Comparison of ENCODE assay signal across 21 cellular contexts in the genomic region with DNA sequence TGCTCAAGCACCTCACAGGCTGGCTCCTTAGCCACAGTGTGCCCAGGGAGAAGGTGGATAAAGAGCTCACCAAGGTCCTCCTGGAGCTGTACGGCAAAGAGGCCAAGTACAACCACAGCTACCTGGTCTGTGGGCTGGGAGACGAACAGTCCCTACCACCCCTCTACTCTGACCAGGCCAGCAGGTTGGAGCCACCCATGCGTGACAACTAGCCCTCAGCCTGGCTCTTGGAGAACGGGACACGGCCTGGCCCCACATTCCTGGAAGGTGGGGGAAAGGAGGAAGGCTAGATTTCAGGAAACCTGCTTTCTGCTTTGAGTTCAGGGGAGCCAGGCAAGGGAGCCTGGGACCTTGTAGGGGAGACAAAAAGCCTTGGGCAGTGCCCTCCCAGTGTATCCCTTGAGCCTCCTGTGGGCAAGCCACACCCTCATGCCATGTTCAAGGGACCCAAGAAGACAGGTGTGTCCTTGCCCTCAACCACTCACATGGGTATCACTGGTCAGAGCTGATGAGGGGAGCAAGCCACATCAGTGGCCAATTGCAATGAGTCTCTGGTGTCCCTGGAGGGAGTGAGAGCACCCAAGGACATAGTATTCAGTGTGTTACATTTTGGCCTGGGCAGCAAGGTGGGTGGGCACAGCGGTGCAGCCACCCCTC. TPM values are rescaled to one million over a fixed set of nuclear protein-coding genes. Genes with fewer than 3 reads are reported as not detected.
DNase-seq lines count a peak whose midpoint lies in the region; ATAC-seq, FAIRE-seq and TF ChIP-seq lines count a peak whose summit lies in the region.
"Had no signal": no experiment of that assay in that cellular context is flagged by ENCODE, and none has a peak within 500 bp of the region (broad histone marks: within the 10 kb centered on the region; RNA-seq: fewer than 3 reads in every experiment).

No MANE protein-coding gene starts in this region.

- TF ChIP-seq CTCF in IMR-90 (conservative IDR thresholded peaks at IDR 0.05; ENCODE audit: low read depth, low read length) (no peak), K562 (IDR thresholded peaks at IDR 0.05 in 2 of 3, conservative IDR thresholded peaks at IDR 0.05 in 1 of 3; ENCODE audit: insufficient read depth in 2 of 3, low read depth in 1 of 3, low read length in 3 of 3) (no peak), mucosa of descending colon (IDR thresholded peaks at IDR 0.05) (no peak), thyroid gland (IDR thresholded peaks at IDR 0.05) (no peak)

- H3K4me3 ChIP-seq in IMR-90 (ENCODE audit: insufficient read depth, low read depth, low read length), result no peak overlapping the region
- no peak overlapping the region for H3K4me3 ChIP-seq in K562
- no peak overlapping the region for H3K4me3 ChIP-seq in mucosa of descending colon
- H3K4me3 ChIP-seq in thyroid gland (replicated peaks in 1 of 3), result no peak overlapping the region
- H3K4me3 ChIP-seq: SJSA1 had no signal

- DNase-seq in IMR-90, result no peak
- DNase-seq in K562 (ENCODE audit: extremely low read depth in 1 of 4, low spot score in 3 of 4), result no peak
- DNase-seq in mucosa of descending colon, result no peak
- peak; percentile 24 to 28 for DNase-seq in thyroid gland
- DNase-seq in superior temporal gyrus (ENCODE audit: extremely low spot score), result no peak
- DNase-seq in substantia nigra (lab: John Stamatoyannopoulos, UW), result no peak
- no peak for DNase-seq in D341Med (ENCODE audit: low spot score)
- DNase-seq: BE2C; Calu3; CD4-positive, alpha-beta T cell; DMS79 treated with DMSO at 0.1 percent for 48 hours; NCI-H1048; NCI-H1436 treated with DMSO at 0.1 percent for 48 hours; NCI-H2029 treated with DMSO at 0.1 percent for 48 hours; NCI-H2171 treated with DMSO at 0.1 percent for 48 hours; NCI-H446 treated with DMSO at 0.1 percent for 48 hours; NK-92 treated with Interleukin-12 subunit alpha and Interleukin-12 subunit beta, amount 100 ng/mL, for 24 hours; RPMI8226 had no signal

- no peak for FAIRE-seq in K562 (lab: Jason Lieb, UNC)
- FAIRE-seq: GM18507 had no signal

- TF ChIP-seq EP300 in K562 (IDR thresholded peaks at IDR 0.05; ENCODE audit: low read length), result no peak

- H2AK9ac ChIP-seq in IMR-90 (replicated peaks; ENCODE audit: low read depth, low read length, poor library complexity), result no peak overlapping the region

- intact Hi-C loops in IMR-90 (cut with micrococcal nuclease) (no loop called here), K562 (cut with micrococcal nuclease) (loop anchor here (5.0 kb wide), 1 partner anchor 44 kb away; no protein-coding TSS in a partner anchor), mucosa of descending colon (cut with DNase I, micrococcal nuclease) (no loop called here), thyroid gland (cut with DNase I) (no loop called here)

- no peak overlapping the region for H3K4me2 ChIP-seq in IMR-90 (ENCODE audit: low read depth, low read length)
- H3K4me2 ChIP-seq in K562 (ENCODE audit: insufficient read depth, low read length), result no peak overlapping the region
- H3K4me2 ChIP-seq: KMS-11 had no signal

- no peak overlapping the region for H3K4ac ChIP-seq in IMR-90 (ENCODE audit: low read depth, low read length)

- CTCF ChIA-PET in IMR-90 (lab: Yijun Ruan, JAX), result interaction anchor here (1.4 kb wide), 1 partner anchor 42 kb away, joined by 3 read pairs; no protein-coding TSS in a partner anchor
- CTCF ChIA-PET in K562 (lab: Yijun Ruan, JAX; ENCODE audit: low intra/inter-chr PET ratio), result no interaction called here

- dilution Hi-C loops in IMR-90 (cut with HindIII; ENCODE audit: low sequenced_read_pairs, unreplicated experiment), result no loop called here

- H3K23ac ChIP-seq in IMR-90 (ENCODE audit: low read depth, low read length), result no peak overlapping the region

- H3K27ac ChIP-seq in IMR-90 (ENCODE audit: insufficient read depth, low read length), result no peak overlapping the region
- H3K27ac ChIP-seq in K562 (ENCODE audit: extremely low read depth, low read depth, low read length), result no peak overlapping the region
- H3K27ac ChIP-seq in thyroid gland, result no peak overlapping the region
- no peak overlapping the region for H3K27ac ChIP-seq in substantia nigra (ENCODE audit: low read depth, low read length, poor library complexity, severe bottlenecking)
- H3K27ac ChIP-seq: KMS-11, SJSA1 had no signal

- no peak overlapping the region for H4K91ac ChIP-seq in IMR-90 (ENCODE audit: insufficient read depth, low read depth, low read length)

- BruUV-seq in IMR-90 (replicated peaks; lab: Mats Ljungman, UMichigan) (no TSS peak), K562 (replicated peaks; lab: Mats Ljungman, UMichigan) (no TSS peak)

- H2BK15ac ChIP-seq in IMR-90 (ENCODE audit: low read depth, low read length), result no peak overlapping the region

- no peak overlapping the region for H3K56ac ChIP-seq in IMR-90 (ENCODE audit: extremely low read depth, insufficient read depth, low read length)

- H3K14ac ChIP-seq in IMR-90 (replicated peaks; ENCODE audit: low read depth, low read length), result no peak overlapping the region

- H4K8ac ChIP-seq in IMR-90 (ENCODE audit: low read depth in 2 of 2, low read length in 2 of 2), result no peak overlapping the region

- no peak overlapping the region for H2AK5ac ChIP-seq in IMR-90 (ENCODE audit: low read depth, low read length)

- H3K79me1 ChIP-seq in IMR-90 (ENCODE audit: low read depth in 1 of 2, low read length in 2 of 2), result peaks cover 29 to 88% of the 10 kb centered on the region in 2 experiments

- H3K9ac ChIP-seq in IMR-90 (ENCODE audit: low read depth, low read length), result no peak overlapping the region
- H3K9ac ChIP-seq in K562 (ENCODE audit: insufficient read depth in 1 of 2, low read depth in 2 of 2, low read length in 2 of 2), result peak overlapping the region in 1 of 2 experiments; percentile 41; a peak in 2 of 4 replicates
- H3K9ac ChIP-seq: KMS-11 had no signal

- no CpG with 5 or more reads among the region's 6 CpGs for WGBS in IMR-90 (ENCODE audit: extremely low coverage in 2 of 2, insufficient read length in 1 of 2), 2 experiments
- WGBS in K562 (ENCODE audit: insufficient coverage, low coverage, missing lambda C conversion rate), result 77% methylated on average over 6 of the region's 6 CpGs
- WGBS in thyroid gland, 2 donors, result 64 to 82% methylated on average over 3 to 5 of the region's 6 CpGs

- no peak overlapping the region for H2BK20ac ChIP-seq in IMR-90 (ENCODE audit: low read depth, low read length)

- H3K9me3 ChIP-seq in IMR-90 (ENCODE audit: control insufficient read depth, insufficient read depth, low read length) (no peaks in the 10 kb centered on the region), K562 (replicated peaks; ENCODE audit: control insufficient read depth, insufficient read depth, low read depth, low read length) (no peaks in the 10 kb centered on the region), mucosa of descending colon (no peaks in the 10 kb centered on the region), thyroid gland (no peaks in the 10 kb centered on the region)
- H3K9me3 ChIP-seq: BE2C, SJSA1 had no signal

- H3K9me1 ChIP-seq in IMR-90 (ENCODE audit: insufficient read depth, low read length) (peaks cover 28% of the 10 kb centered on the region), K562 (ENCODE audit: control insufficient read depth, insufficient read depth, low read length) (peaks cover 8% of the 10 kb centered on the region)

- in situ Hi-C loops in IMR-90 (cut with MboI; ENCODE audit: low sequenced_read_pairs) (no loop called here), K562 (cut with MboI) (no loop called here)

- H3K36me3 ChIP-seq in IMR-90 (ENCODE audit: control insufficient read depth, insufficient read depth, low read length) (peaks cover 4% of the 10 kb centered on the region; the same call in 1 of the 2 replicates), K562 (ENCODE audit: control insufficient read depth, insufficient read depth, low read length) (no peaks in the 10 kb centered on the region; the same call in 2 of the 3 replicates), mucosa of descending colon (ENCODE audit: low read depth) (no peaks in the 10 kb centered on the region), thyroid gland (no peaks in the 10 kb centered on the region)
- H3K36me3 ChIP-seq: BE2C had no signal

- H4K5ac ChIP-seq in IMR-90 (ENCODE audit: low read depth, low read length), result no peak overlapping the region

- peak overlapping the region; percentile 14 for H2AFZ ChIP-seq in IMR-90 (replicated peaks; ENCODE audit: low read length, poor library complexity)
- H2AFZ ChIP-seq in K562 (ENCODE audit: low read depth, low read length), result no peak overlapping the region

- H3K18ac ChIP-seq in IMR-90 (ENCODE audit: low read depth, low read length), result no peak overlapping the region

- H2BK5ac ChIP-seq in IMR-90 (ENCODE audit: low read depth, low read length, poor library complexity, severe bottlenecking), result no peak overlapping the region

- TF ChIP-seq RAD21 in IMR-90 (IDR thresholded peaks at IDR 0.05; ENCODE audit: low read length) (no peak), K562 (CRISPR knock-in tag; conservative IDR thresholded peaks at IDR 0.05 in 1 of 2, IDR thresholded peaks at IDR 0.05 in 1 of 2) (no peak)

- POLR2A ChIA-PET in IMR-90 (lab: Charles Lee; ENCODE audit: unreplicated experiment) (no interaction called here), K562 (lab: Yijun Ruan, JAX) (interaction anchor here (0.5 to 3.5 kb wide), 13 partner anchors 9 to 203 kb away, joined by 3 to 25 read pairs (median 4); a partner anchor contains a TSS)

- ATAC-seq in IMR-90 (ENCODE audit: low read depth) (no peak), K562 (peak; percentile 49), mucosa of descending colon (peak; percentile 16)

- H3K79me2 ChIP-seq in K562 (ENCODE audit: control insufficient read depth, insufficient read depth, low read length), result peaks cover 6% of the 10 kb centered on the region; the same call in 1 of the 3 replicates

- H3K27me3 ChIP-seq in IMR-90 (ENCODE audit: control insufficient read depth, insufficient read depth, low read length) (no peaks in the 10 kb centered on the region), K562 (ENCODE audit: control insufficient read depth in 2 of 2, insufficient read depth in 2 of 2, low read length in 2 of 2) (no peaks in the 10 kb centered on the region), thyroid gland (no peaks in the 10 kb centered on the region)
- H3K27me3 ChIP-seq: BE2C, SJSA1 had no signal

- no peaks in the 10 kb centered on the region for H3K4me1 ChIP-seq in IMR-90 (ENCODE audit: control insufficient read depth, insufficient read depth, low read length)
- H3K4me1 ChIP-seq in K562 (replicated peaks in 1 of 2; ENCODE audit: control insufficient read depth in 2 of 2, insufficient read depth in 2 of 2, low read length in 2 of 2), result no peaks in the 10 kb centered on the region
- peaks cover 6% of the 10 kb centered on the region for H3K4me1 ChIP-seq in mucosa of descending colon (ENCODE audit: low read depth)
- peaks cover 12% of the 10 kb centered on the region in 2 donors for H3K4me1 ChIP-seq in thyroid gland
- H3K4me1 ChIP-seq: BE2C, SJSA1 had no signal

- TF ChIP-seq POLR2A in IMR-90 (IDR thresholded peaks at IDR 0.05; ENCODE audit: low read depth, low read length) (no peak), K562 (conservative IDR thresholded peaks at IDR 0.05) (no peak), thyroid gland (IDR thresholded peaks at IDR 0.05) (no peak)

- H4K20me1 ChIP-seq in IMR-90 (ENCODE audit: insufficient read depth, low read length) (peaks cover 88% of the 10 kb centered on the region), K562 (replicated peaks; ENCODE audit: control insufficient read depth, insufficient read depth, low read length) (peaks cover 16% of the 10 kb centered on the region)

- H2BK120ac ChIP-seq in IMR-90 (ENCODE audit: low read depth, low read length), result no peak overlapping the region

RNA-seq across cellular contexts. Expression of a gene that starts 27.6 kb away (rescaled TPM):
- total RNA-seq in IMR-90 (2012; rRNA removed) (31.7 and 36.1 TPM in 2 replicates), K562 (2014; rRNA removed) (10.2 and 12.4 TPM in 2 replicates), K562 (2014; rRNA removed; fragmentation: Illumina TruSeq; extraction: Trizol) (12.6 and 14.2 TPM in 2 replicates), K562 (2015; rRNA removed; fragmentation: Illumina TruSeq; extraction: Trizol) (13.8 and 15.3 TPM in 2 replicates), K562 (2021) (16.9 and 19.1 TPM in 2 replicates), mucosa of descending colon (10 to 100 TPM; 48.4 to 57.7 (median 52.0) TPM), thyroid gland (10 to 100 TPM; 21.4 to 28.2 (median 25.0) TPM)
- polyA plus RNA-seq in IMR-90 (2012; rRNA removed) (12.9 and 13.1 TPM in 2 replicates), K562 (2011; rRNA removed) (10.0 and 11.2 TPM in 2 replicates), K562 (2014; fragmentation: Illumina TruSeq; extraction: Trizol) (14.2 and 14.7 TPM in 2 replicates), K562 (2014; fragmentation: Nextera tagmentation; extraction: Ambion mirVana) (10 to 100 TPM in 1 of 2 experiments, 1 to 10 TPM in 1; 6.5 to 11.8 TPM), K562 (2014; rRNA removed) (6.8 and 7.7 TPM in 2 replicates)
- polyA plus RNA-seq in IMR-90 (2012; cell fraction: cytosol; rRNA removed), result 5.5 and 5.7 TPM in 2 replicates
- 6.7 and 17.7 TPM in 2 replicates for polyA plus RNA-seq in IMR-90 (2012; cell fraction: nucleus; rRNA removed; ENCODE audit: low replicate concordance)
- total RNA-seq in K562 (2011; cell fraction: chromatin; rRNA removed; ENCODE audit: low replicate concordance), result 14.5 and 31.1 TPM in 2 replicates
- 11.2 and 11.6 TPM in 2 replicates for total RNA-seq in K562 (2011; cell fraction: nucleolus; rRNA removed)
- 13.5 and 13.8 TPM in 2 replicates for total RNA-seq in K562 (2011; cell fraction: nucleoplasm; rRNA removed)
- polyA plus RNA-seq in K562 (2011; cell fraction: cytosol; rRNA removed), result 6.0 and 7.6 TPM in 2 replicates
- 14.3 and 16.7 TPM in 2 replicates for polyA plus RNA-seq in K562 (2011; cell fraction: nucleus; rRNA removed)
- 8.4 and 9.6 TPM in 2 replicates for polyA plus RNA-seq in K562 (2012)
- polyA minus RNA-seq in K562 (2011; rRNA and poly(A)+ RNA removed), result 20.6 and 21.8 TPM in 2 replicates
- 11.2 and 12.9 TPM in 2 replicates for polyA minus RNA-seq in K562 (2011; cell fraction: cytosol; rRNA and poly(A)+ RNA removed)
- 9.4 and 17.5 TPM in 2 replicates for polyA minus RNA-seq in K562 (2011; cell fraction: nucleus; rRNA and poly(A)+ RNA removed)

Comparison
In these comparisons a context has a peak if more than half of its experiments do, and no peak if none do; other contexts are left out.
1. DNase-seq: peak in thyroid gland (2 of 2); none in IMR-90 (single experiment), K562 (0 of 4), mucosa of descending colon (0 of 3), superior temporal gyrus (single experiment), substantia nigra (0 of 49) and D341Med (single experiment).